ENCODE assay signal across 9 cellular contexts in genomic region chr4:21469438-21470032, GRCh38.
DNase-seq lines count a peak whose midpoint lies in the region; ATAC-seq and TF ChIP-seq lines count a peak whose summit lies in the region.
"Had no signal": no experiment of that assay in that cellular context is flagged by ENCODE, and none has a peak within 500 bp of the region (broad histone marks: within the 10 kb centered on the region; RNA-seq: fewer than 3 reads in every experiment).

No MANE protein-coding gene starts in this region.

- H3K9me3 ChIP-seq in HCT116 (ENCODE audit: control insufficient read depth in 1 of 2, insufficient read depth in 1 of 2, low read depth in 1 of 2, low read length in 2 of 2): no peaks in the 10 kb centered on the region

- peak; percentile 18 to 50 (median 36); a peak in 4 of 6 replicates for TF ChIP-seq CTCF in HCT116 (IDR thresholded peaks at IDR 0.05 in 2 of 3, conservative IDR thresholded peaks at IDR 0.05 in 1 of 3; ENCODE audit: borderline replicate concordance in 1 of 3, insufficient read depth in 1 of 3, low read depth in 2 of 3, low read length in 2 of 3)

- RAD21 ChIA-PET in HCT116 (lab: Charles Lee; ENCODE audit: low non-redundant PET in 1 of 2, low total read pairs in 2 of 2, uncharacterized antibody in 2 of 2, unreplicated experiment in 2 of 2): interaction anchor here in 1 of 2 experiments (1.5 kb wide), 1 partner anchor 697 kb away, joined by 4 read pairs; no protein-coding TSS in a partner anchor

- no peak overlapping the region for H2AFZ ChIP-seq in HCT116 (ENCODE audit: low read depth, low read length, poor library complexity, severe bottlenecking)

- no peak overlapping the region for H3K4me2 ChIP-seq in HCT116 (ENCODE audit: low read length)

- H3K27me3 ChIP-seq in HCT116 (ENCODE audit: insufficient read depth, low read length): no peaks in the 10 kb centered on the region

- peak; percentile 37 for TF ChIP-seq RAD21 in HCT116 (IDR thresholded peaks at IDR 0.05; ENCODE audit: low read depth)

- H3K27ac ChIP-seq in HCT116 (ENCODE audit: low read depth, low read length): no peak overlapping the region

- CTCF ChIA-PET in HCT116 (lab: Charles Lee): interaction anchor here (1.0 kb wide), 1 partner anchor 696 kb away, joined by 10 read pairs; no protein-coding TSS in a partner anchor

- BruUV-seq in HCT116 (replicated peaks; lab: Mats Ljungman, UMichigan): no TSS peak

- no peaks in the 10 kb centered on the region for H4K20me1 ChIP-seq in HCT116 (ENCODE audit: insufficient read depth)

- ATAC-seq in HCT116 (no peak), GM21737 (IDR thresholded peaks at IDR 0.05; ENCODE audit: unreplicated experiment) (no peak), HG02884 (IDR thresholded peaks at IDR 0.05; ENCODE audit: unreplicated experiment) (no peak)
- ATAC-seq: activated CD4-positive, CD25-positive, alpha-beta regulatory T cell treated with anti-CD3 and anti-CD28 coated beads, Interleukin-2, amount 50 U/mL, for 24 hours had no signal

- H3K9ac ChIP-seq in HCT116 (ENCODE audit: low read length): no peak overlapping the region

- DNase-seq in AG08395 (ENCODE audit: low spot score) (peak; percentile 3), HCT116 (ENCODE audit: low read depth, low spot score) (no peak), SK-N-DZ (ENCODE audit: low spot score) (peak; percentile 31), iris pigment epithelial cell (ENCODE audit: low read depth) (peak; percentile 34), SHP77 (lab: John Stamatoyannopoulos, UW) (no peak)
- no peak for DNase-seq in activated CD4-positive, alpha-beta T cell treated with anti-CD3 and anti-CD28 coated beads, Interleukin-2, amount 50 U/mL, for 48 hours

- H3K9me2 ChIP-seq in HCT116 (ENCODE audit: insufficient read depth): no peaks in the 10 kb centered on the region

- TF ChIP-seq POLR2A in HCT116 (IDR thresholded peaks at IDR 0.05; ENCODE audit: borderline replicate concordance, extremely low read depth, insufficient read depth, insufficient read length): no peak

- no peaks in the 10 kb centered on the region for H3K4me1 ChIP-seq in HCT116 (ENCODE audit: control insufficient read depth in 1 of 2, insufficient read depth in 2 of 2, low read length in 2 of 2)

- POLR2A ChIA-PET in HCT116 (lab: Charles Lee): no interaction called here

- no peaks in the 10 kb centered on the region for H3K36me3 ChIP-seq in HCT116 (ENCODE audit: control insufficient read depth in 1 of 2, insufficient read depth in 2 of 2, low read length in 2 of 2)

- intact Hi-C loops in HCT116 (cut with micrococcal nuclease): loop anchor here (1.0 kb wide), 1 partner anchor 696 kb away; no protein-coding TSS in a partner anchor

- no peak overlapping the region for H3K4me3 ChIP-seq in HCT116 (replicated peaks in 1 of 2; ENCODE audit: low read depth in 1 of 2, low read length in 2 of 2)

- no peaks in the 10 kb centered on the region for H3K79me2 ChIP-seq in HCT116 (ENCODE audit: insufficient read depth, low read length)

TF ChIP-seq in HCT116, 20 proteins besides CTCF, POLR2A, EP300 and RAD21:
- no peak for TF ChIP-seq EZH2 (IDR thresholded peaks at IDR 0.05)
- no peak for TF ChIP-seq EZH2phosphoT487 (IDR thresholded peaks at IDR 0.05; ENCODE audit: borderline replicate concordance)
- TF ChIP-seq ZFX (IDR thresholded peaks at IDR 0.05): no peak
- no peak for TF ChIP-seq JUND (IDR thresholded peaks at IDR 0.05)
- TF ChIP-seq FOSL1 (IDR thresholded peaks at IDR 0.05; ENCODE audit: low read depth): no peak
- TF ChIP-seq ELF1 (IDR thresholded peaks at IDR 0.05; ENCODE audit: borderline replicate concordance, low read depth): no peak
- no peak for TF ChIP-seq ZNF274 (IDR thresholded peaks at IDR 0.05; ENCODE audit: low read depth, low read length)
- TF ChIP-seq SRF (IDR thresholded peaks at IDR 0.05; ENCODE audit: low read depth): no peak
- no peak for TF ChIP-seq SP1 (IDR thresholded peaks at IDR 0.05; ENCODE audit: low read depth)
- no peak for TF ChIP-seq SIN3A (IDR thresholded peaks at IDR 0.05; ENCODE audit: low read depth)
- no peak for TF ChIP-seq ZBTB33 (IDR thresholded peaks at IDR 0.05; ENCODE audit: extremely low read depth, insufficient replicate concordance, low read length)
- TF ChIP-seq ATF3 (IDR thresholded peaks at IDR 0.05): no peak
- TF ChIP-seq POLR2AphosphoS5 (IDR thresholded peaks at IDR 0.05; ENCODE audit: low read depth, low read length): no peak
- no peak for TF ChIP-seq MAX (IDR thresholded peaks at IDR 0.05)
- TF ChIP-seq CBX3 (IDR thresholded peaks at IDR 0.05; ENCODE audit: low read depth): no peak
- no peak for TF ChIP-seq EGR1 (IDR thresholded peaks at IDR 0.05; ENCODE audit: low read depth)
- no peak for TF ChIP-seq YY1 (IDR thresholded peaks at IDR 0.05; ENCODE audit: extremely low read depth, insufficient replicate concordance, low read depth, low read length)
- no peak for TF ChIP-seq CEBPB (IDR thresholded peaks at IDR 0.05; ENCODE audit: low read depth)
- no peak for TF ChIP-seq TCF7L2 (IDR thresholded peaks at IDR 0.05; ENCODE audit: borderline replicate concordance, extremely low read depth, insufficient read depth, insufficient read length)
- TF ChIP-seq REST (IDR thresholded peaks at IDR 0.05; ENCODE audit: low read depth): no peak

Comparison
In these comparisons a context has a peak if more than half of its experiments do, and no peak if none do; other contexts are left out.
1. DNase-seq: peak in AG08395 (single experiment), SK-N-DZ (single experiment) and iris pigment epithelial cell (single experiment); none in HCT116 (single experiment), activated CD4-positive, alpha-beta T cell treated with anti-CD3 and anti-CD28 coated beads, Interleukin-2, amount 50 U/mL, for 48 hours (0 of 2) and SHP77 (0 of 2).